1 cellular context compared by ENCODE assay signal in the genomic region with DNA sequence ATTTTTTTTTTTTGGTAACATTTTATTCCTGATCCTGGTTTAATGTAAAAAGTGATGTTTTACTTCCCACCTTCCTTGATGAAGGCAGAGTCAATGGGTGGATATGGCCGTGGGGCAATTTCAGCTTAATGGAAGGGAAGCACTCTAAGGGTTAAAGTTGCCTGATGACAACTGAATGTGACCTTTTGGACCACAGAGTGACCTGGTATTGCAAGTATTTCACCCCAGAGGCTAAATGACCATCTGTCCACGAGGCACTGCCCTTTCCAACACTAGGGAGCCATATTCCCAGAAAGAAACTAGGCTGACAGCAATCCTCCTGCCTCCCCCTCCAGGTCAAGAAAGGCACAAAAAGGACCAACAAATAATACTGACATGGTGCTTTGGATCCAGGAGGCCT.
A peak's percentile ranks its signal among the peaks of the same experiment; 100 is the strongest.
TF ChIP-seq lines count a peak whose summit lies in the region.

No MANE protein-coding gene starts in this region.

TF ChIP-seq in HepG2, 621 proteins besides CTCF, POLR2A, EP300 and RAD21:
- no peak for TF ChIP-seq RAD51 (IDR thresholded peaks at IDR 0.05; ENCODE audit: borderline replicate concordance)
- TF ChIP-seq ZNF629 (CRISPR knock-in tag; conservative IDR thresholded peaks at IDR 0.05), result no peak
- no peak for TF ChIP-seq NR2F6 (IDR thresholded peaks at IDR 0.05)
- peak; percentile 37; the same call in 1 of the 2 replicates for TF ChIP-seq NR2F6 (CRISPR knock-in tag; IDR thresholded peaks at IDR 0.05)
- TF ChIP-seq CHCHD3 (CRISPR knock-in tag; IDR thresholded peaks at IDR 0.05), result no peak
- no peak for TF ChIP-seq ZNF224 (CRISPR knock-in tag; IDR thresholded peaks at IDR 0.05)
- TF ChIP-seq NR2F1 (CRISPR knock-in tag; IDR thresholded peaks at IDR 0.05), result peak in 1 of 2 experiments; percentile 65; a peak in 2 of 4 replicates
- no peak for TF ChIP-seq MBNL3 (CRISPR knock-in tag; conservative IDR thresholded peaks at IDR 0.05)
- TF ChIP-seq, protein P1, sequence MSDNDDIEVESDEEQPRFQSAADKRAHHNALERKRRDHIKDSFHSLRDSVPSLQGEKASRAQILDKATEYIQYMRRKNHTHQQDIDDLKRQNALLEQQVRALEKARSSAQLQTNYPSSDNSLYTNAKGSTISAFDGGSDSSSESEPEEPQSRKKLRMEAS (IDR thresholded peaks at IDR 0.05), result 0 out of 2 replicates have a peak, but pooled peaks have one; percentile 27
- TF ChIP-seq, protein P2, sequence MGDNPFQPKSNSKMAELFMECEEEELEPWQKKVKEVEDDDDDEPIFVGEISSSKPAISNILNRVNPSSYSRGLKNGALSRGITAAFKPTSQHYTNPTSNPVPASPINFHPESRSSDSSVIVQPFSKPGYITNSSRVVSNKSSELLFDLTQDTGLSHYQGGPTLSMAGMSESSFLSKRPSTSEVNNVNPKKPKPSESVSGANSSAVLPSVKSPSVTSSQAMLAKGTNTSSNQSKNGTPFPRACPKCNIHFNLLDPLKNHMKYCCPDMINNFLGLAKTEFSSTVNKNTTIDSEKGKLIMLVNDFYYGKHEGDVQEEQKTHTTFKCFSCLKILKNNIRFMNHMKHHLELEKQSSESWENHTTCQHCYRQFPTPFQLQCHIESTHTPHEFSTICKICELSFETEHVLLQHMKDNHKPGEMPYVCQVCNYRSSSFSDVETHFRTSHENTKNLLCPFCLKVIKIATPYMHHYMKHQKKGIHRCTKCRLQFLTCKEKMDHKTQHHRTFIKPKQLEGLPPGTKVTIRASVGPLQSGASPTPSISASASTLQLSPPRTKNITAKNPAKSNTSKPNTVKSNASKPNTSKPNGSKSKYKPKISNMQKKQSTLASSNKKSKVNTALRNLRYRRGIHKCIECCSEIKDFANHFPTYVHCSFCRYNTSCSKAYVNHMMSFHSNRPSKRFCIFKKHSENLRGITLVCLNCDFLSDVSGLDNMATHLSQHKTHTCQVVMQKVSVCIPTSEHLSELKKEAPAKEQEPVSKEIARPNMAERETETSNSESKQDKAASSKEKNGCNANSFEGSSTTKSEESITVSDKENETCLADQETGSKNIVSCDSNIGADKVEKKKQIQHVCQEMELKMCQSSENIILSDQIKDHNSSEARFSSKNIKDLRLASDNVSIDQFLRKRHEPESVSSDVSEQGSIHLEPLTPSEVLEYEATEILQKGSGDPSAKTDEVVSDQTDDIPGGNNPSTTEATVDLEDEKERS (CRISPR knock-in tag; IDR thresholded peaks at IDR 0.05), result no peak
- no peak for TF ChIP-seq ELF3 (CRISPR knock-in tag; IDR thresholded peaks at IDR 0.05)
- peak; percentile 88 for TF ChIP-seq ZNF652 (CRISPR knock-in tag; IDR thresholded peaks at IDR 0.05; ENCODE audit: borderline replicate concordance, low read depth)
- TF ChIP-seq KDM3A (CRISPR knock-in tag; IDR thresholded peaks at IDR 0.05; ENCODE audit: low read depth), result no peak
- TF ChIP-seq CBX5 (CRISPR knock-in tag; IDR thresholded peaks at IDR 0.05; ENCODE audit: borderline replicate concordance), result no peak
- no peak for TF ChIP-seq ZMYM3 (CRISPR knock-in tag; IDR thresholded peaks at IDR 0.05)
- no peak for TF ChIP-seq ZNF333 (CRISPR knock-in tag; IDR thresholded peaks at IDR 0.05; ENCODE audit: borderline replicate concordance)
- peak; percentile 61 for TF ChIP-seq HNF4A (CRISPR knock-in tag; IDR thresholded peaks at IDR 0.05)
- TF ChIP-seq ZFP62 (CRISPR knock-in tag; IDR thresholded peaks at IDR 0.05), result no peak
- peak; percentile 58 for TF ChIP-seq TEAD3 (CRISPR knock-in tag; optimal IDR thresholded peaks at IDR 0.05; ENCODE audit: borderline replicate concordance)
- TF ChIP-seq KMT2B (CRISPR knock-in tag; IDR thresholded peaks at IDR 0.05), result no peak
- TF ChIP-seq ZBTB8A (CRISPR knock-in tag; IDR thresholded peaks at IDR 0.05; ENCODE audit: borderline replicate concordance, low read depth), result no peak
- TF ChIP-seq, protein P3, sequence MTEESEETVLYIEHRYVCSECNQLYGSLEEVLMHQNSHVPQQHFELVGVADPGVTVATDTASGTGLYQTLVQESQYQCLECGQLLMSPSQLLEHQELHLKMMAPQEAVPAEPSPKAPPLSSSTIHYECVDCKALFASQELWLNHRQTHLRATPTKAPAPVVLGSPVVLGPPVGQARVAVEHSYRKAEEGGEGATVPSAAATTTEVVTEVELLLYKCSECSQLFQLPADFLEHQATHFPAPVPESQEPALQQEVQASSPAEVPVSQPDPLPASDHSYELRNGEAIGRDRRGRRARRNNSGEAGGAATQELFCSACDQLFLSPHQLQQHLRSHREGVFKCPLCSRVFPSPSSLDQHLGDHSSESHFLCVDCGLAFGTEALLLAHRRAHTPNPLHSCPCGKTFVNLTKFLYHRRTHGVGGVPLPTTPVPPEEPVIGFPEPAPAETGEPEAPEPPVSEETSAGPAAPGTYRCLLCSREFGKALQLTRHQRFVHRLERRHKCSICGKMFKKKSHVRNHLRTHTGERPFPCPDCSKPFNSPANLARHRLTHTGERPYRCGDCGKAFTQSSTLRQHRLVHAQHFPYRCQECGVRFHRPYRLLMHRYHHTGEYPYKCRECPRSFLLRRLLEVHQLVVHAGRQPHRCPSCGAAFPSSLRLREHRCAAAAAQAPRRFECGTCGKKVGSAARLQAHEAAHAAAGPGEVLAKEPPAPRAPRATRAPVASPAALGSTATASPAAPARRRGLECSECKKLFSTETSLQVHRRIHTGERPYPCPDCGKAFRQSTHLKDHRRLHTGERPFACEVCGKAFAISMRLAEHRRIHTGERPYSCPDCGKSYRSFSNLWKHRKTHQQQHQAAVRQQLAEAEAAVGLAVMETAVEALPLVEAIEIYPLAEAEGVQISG (CRISPR knock-in tag; IDR thresholded peaks at IDR 0.05), result no peak
- TF ChIP-seq SYNCRIP (IDR thresholded peaks at IDR 0.05; ENCODE audit: insufficient read depth, low read depth, low read length), result no peak
- no peak for TF ChIP-seq FOXK2 (IDR thresholded peaks at IDR 0.05)
- no peak for TF ChIP-seq FOXO1 (CRISPR knock-in tag; IDR thresholded peaks at IDR 0.05)
- no peak for TF ChIP-seq ZNF737 (CRISPR knock-in tag; IDR thresholded peaks at IDR 0.05; ENCODE audit: borderline replicate concordance)
- TF ChIP-seq, protein P4, sequence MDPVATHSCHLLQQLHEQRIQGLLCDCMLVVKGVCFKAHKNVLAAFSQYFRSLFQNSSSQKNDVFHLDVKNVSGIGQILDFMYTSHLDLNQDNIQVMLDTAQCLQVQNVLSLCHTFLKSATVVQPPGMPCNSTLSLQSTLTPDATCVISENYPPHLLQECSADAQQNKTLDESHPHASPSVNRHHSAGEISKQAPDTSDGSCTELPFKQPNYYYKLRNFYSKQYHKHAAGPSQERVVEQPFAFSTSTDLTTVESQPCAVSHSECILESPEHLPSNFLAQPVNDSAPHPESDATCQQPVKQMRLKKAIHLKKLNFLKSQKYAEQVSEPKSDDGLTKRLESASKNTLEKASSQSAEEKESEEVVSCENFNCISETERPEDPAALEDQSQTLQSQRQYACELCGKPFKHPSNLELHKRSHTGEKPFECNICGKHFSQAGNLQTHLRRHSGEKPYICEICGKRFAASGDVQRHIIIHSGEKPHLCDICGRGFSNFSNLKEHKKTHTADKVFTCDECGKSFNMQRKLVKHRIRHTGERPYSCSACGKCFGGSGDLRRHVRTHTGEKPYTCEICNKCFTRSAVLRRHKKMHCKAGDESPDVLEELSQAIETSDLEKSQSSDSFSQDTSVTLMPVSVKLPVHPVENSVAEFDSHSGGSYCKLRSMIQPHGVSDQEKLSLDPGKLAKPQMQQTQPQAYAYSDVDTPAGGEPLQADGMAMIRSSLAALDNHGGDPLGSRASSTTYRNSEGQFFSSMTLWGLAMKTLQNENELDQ (CRISPR knock-in tag; IDR thresholded peaks at IDR 0.05; ENCODE audit: borderline replicate concordance), result no peak
